1 cellular context compared by ENCODE assay signal in genomic region chr4:95181446-95182306, GRCh38.
TF ChIP-seq lines count a peak whose summit lies in the region.

No MANE protein-coding gene starts in this region.

TF ChIP-seq in GM23338, 12 proteins besides CTCF, POLR2A, EP300 and RAD21 (continued from another document):
- no peak for TF ChIP-seq ZNF462 (CRISPR knock-in tag; IDR thresholded peaks at IDR 0.05)
